ENCODE assay signal across 8 cellular contexts in the genomic region with DNA sequence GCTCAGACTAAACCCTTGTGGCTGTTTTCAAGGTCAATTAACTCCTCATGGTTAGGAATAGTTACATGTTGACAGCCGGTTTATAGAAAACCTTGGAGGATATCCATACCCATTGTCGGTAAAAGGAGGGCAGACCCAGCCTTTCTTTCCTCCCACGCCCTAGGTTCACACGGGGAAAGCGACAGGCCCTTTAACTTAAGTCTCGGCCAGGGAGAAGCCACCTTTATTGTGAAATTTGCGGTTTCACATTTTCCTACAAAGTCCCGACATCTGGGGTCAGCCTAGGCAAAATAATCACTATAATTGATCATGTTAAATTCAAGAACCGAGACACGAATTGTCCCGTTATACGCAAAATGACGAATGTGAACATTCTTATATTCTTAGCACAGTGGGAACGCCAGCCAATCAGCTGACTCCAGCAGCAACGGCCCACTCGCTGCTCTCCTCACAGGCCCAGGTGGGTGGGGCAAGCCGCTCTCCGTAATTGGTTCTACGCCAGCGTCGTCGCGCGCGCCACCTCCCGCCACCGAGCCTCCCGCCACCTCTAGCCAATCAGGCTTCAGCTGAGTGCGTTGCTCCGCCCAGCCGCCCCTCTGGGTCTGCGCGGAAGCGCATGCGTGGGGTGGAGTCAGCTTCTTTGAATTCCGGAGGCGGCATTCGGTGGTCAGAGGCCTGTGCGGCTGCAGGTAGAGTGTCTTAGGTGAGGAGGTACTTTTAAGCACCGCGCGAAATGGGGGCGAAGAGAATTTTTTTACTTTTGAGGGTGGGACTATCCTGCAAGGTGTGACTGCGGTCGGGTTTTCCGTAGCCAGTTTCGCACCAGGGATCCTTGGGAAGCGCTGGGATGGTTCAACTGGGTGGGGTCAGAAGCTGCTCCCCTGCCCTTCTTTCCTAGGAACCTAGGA. TPM values are rescaled to one million over a fixed set of nuclear protein-coding genes. Genes with fewer than 3 reads are reported as not detected.
DNase-seq lines count a peak whose midpoint lies in the region; ATAC-seq and TF ChIP-seq lines count a peak whose summit lies in the region.

CENPI (plus strand) TSS at position 659 of the 908 bp plus-strand sequence. CDS start 2,867 bp downstream, outside the sequence.

- intact Hi-C loops in left ventricle myocardium inferior (cut with micrococcal nuclease) (no loop called here), posterior vena cava (cut with DNase I) (no loop called here)

- H3K4me1 Mint-ChIP-seq in T-helper 17 cell: peaks cover 9% of the 10 kb centered on the region

- no peak for TF ChIP-seq CTCF in left ventricle myocardium inferior (IDR thresholded peaks at IDR 0.05; ENCODE audit: borderline replicate concordance)

- no peaks in the 10 kb centered on the region for H3K36me3 ChIP-seq in left ventricle myocardium inferior

- H3K9me3 ChIP-seq in T-helper 17 cell (ENCODE audit: control insufficient read depth, low read length, poor library complexity, severe bottlenecking): no peaks in the 10 kb centered on the region
- H3K9me3 ChIP-seq in left ventricle myocardium inferior (replicated peaks): no peaks in the 10 kb centered on the region

- no peaks in the 10 kb centered on the region for H3K27me3 Mint-ChIP-seq in T-helper 17 cell

- ATAC-seq in GM18502 (IDR thresholded peaks at IDR 0.05; ENCODE audit: poor library complexity, unreplicated experiment) (peak; percentile 99), HG02943 (IDR thresholded peaks at IDR 0.05; ENCODE audit: low read depth, unreplicated experiment) (peak; percentile 100), T-helper 17 cell (peak; percentile 100)

- peak within 1 kb of the TSS; percentile 75 for H3K27ac Mint-ChIP-seq in T-helper 17 cell

- H3K36me3 Mint-ChIP-seq in T-helper 17 cell (ENCODE audit: low read depth): no peaks in the 10 kb centered on the region

- H3K4me1 ChIP-seq in left ventricle myocardium inferior: peaks cover 4% of the 10 kb centered on the region

- H3K4me3 ChIP-seq in left ventricle myocardium inferior: peak within 1 kb of the TSS; percentile 65

- peak within 1 kb of the TSS; percentile 83 for H3K27ac ChIP-seq in left ventricle myocardium inferior (replicated peaks)

- H3K4me3 Mint-ChIP-seq in T-helper 17 cell: peak within 1 kb of the TSS; percentile 84

- peak; percentile 81 to 89 for DNase-seq in NCI-H187 (lab: John Stamatoyannopoulos, UW)
- DNase-seq in T-helper 17 cell: peak; percentile 83 to 90 (median 88)
- peak; percentile 13 to 93 (median 84) for DNase-seq in anterior cingulate cortex (lab: John Stamatoyannopoulos, UW)
- peak; percentile 92 for DNase-seq in left ventricle myocardium inferior
- DNase-seq in posterior vena cava (ENCODE audit: low spot score): peak; percentile 97
- DNase-seq in ureter (ENCODE audit: low spot score): peak; percentile 95

- no peaks in the 10 kb centered on the region for H3K27me3 ChIP-seq in left ventricle myocardium inferior (ENCODE audit: low read depth)

RNA-seq across cellular contexts. Expression of gene CENPI, which starts in this region (rescaled TPM):
- total RNA-seq in T-helper 17 cell: under 1 TPM; 0.17 to 0.52 TPM
- total RNA-seq in left ventricle myocardium inferior: 0.27 TPM
- 1 to 10 TPM; 1.2 to 2.0 TPM for total RNA-seq in posterior vena cava
- total RNA-seq in ureter: 2.3 TPM

Comparison
In these comparisons a context has a peak if more than half of its experiments do, and no peak if none do; other contexts are left out.
1. Peak in every context shown above with its lines: DNase-seq, ATAC-seq, H3K4me3 ChIP-seq and H3K27ac ChIP-seq.
2. Peak in DNase-seq and ATAC-seq in T-helper 17 cell; RNA of the gene not detected or under 1 TPM.
3. Peak in DNase-seq, H3K4me3 ChIP-seq and H3K27ac ChIP-seq in left ventricle myocardium inferior; RNA of the gene not detected or under 1 TPM.